22 cellular contexts compared by ENCODE assay signal in the genomic region with DNA sequence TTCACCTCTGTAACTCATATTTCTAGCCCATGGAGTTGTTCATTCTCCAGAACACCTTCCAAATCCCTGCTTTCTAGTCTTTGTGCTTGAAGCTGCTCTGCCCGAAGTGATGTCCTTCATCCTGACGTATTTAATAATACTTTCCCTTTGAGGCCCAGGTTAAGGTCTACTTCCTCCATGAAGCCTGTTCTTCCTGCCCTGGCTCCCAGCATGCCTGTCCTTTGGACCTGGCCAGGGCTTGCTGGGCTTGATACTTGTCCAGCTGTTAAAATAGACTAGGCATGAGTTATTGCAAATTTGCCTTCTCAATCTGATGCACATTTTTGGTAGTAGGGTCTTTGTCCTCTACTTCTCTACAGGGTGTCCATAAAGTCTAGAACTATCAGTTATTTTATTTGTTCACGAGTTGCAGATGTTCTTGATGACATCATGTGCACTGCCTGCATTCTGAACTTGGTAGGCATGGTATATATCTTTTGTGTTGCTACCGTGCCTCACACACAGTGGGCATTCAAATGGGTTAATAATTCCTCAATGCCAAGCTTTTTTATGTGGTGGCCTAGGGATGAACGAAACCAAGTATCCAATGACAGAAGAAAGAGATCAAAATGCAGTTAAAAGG. TPM values are rescaled to one million over a fixed set of nuclear protein-coding genes. Genes with fewer than 3 reads are reported as not detected.
DNase-seq lines count a peak whose midpoint lies in the region; ATAC-seq and TF ChIP-seq lines count a peak whose summit lies in the region.
"Had no signal": no experiment of that assay in that cellular context is flagged by ENCODE, and none has a peak within 500 bp of the region (broad histone marks: within the 10 kb centered on the region; RNA-seq: fewer than 3 reads in every experiment).

No MANE protein-coding gene starts in this region.

- 88% methylated on average over 5 of the region's 5 CpGs for WGBS in endodermal cell (ENCODE audit: insufficient coverage in 1 of 2, insufficient read length in 1 of 2), 2 experiments

- peaks cover 3 to 7% of the 10 kb centered on the region in 2 donors for H3K4me1 ChIP-seq in mucosa of rectum (ENCODE audit: control insufficient read depth in 2 of 2, insufficient read depth in 2 of 2, low read length in 2 of 2)
- H3K4me1 ChIP-seq in endodermal cell (ENCODE audit: control insufficient read depth, insufficient read depth, low read length): no peaks in the 10 kb centered on the region

- peaks cover 0 to 2% of the 10 kb centered on the region in 2 donors for H3K36me3 ChIP-seq in mucosa of rectum (ENCODE audit: control insufficient read depth in 2 of 2, insufficient read depth in 2 of 2, low read length in 2 of 2)
- H3K36me3 ChIP-seq in endodermal cell (ENCODE audit: control insufficient read depth, insufficient read depth, low read length): no peaks in the 10 kb centered on the region

- peak overlapping the region; percentile 1 to 44 for H3K27ac ChIP-seq in mucosa of rectum (ENCODE audit: low read depth in 2 of 2, low read length in 2 of 2)
- no peak overlapping the region for H3K27ac ChIP-seq in endodermal cell (ENCODE audit: low read depth, low read length)
- H3K27ac ChIP-seq: KMS-11, PC-9, RWPE1, SK-N-MC had no signal

- H3K27me3 Mint-ChIP-seq in type B pancreatic cell (peaks cover 38% of the 10 kb centered on the region), endodermal cell (ENCODE audit: insufficient read depth) (peaks cover 39% of the 10 kb centered on the region)

- peaks cover 12% of the 10 kb centered on the region for H3K4me1 Mint-ChIP-seq in type B pancreatic cell (ENCODE audit: unreplicated experiment)
- peaks cover 15% of the 10 kb centered on the region for H3K4me1 Mint-ChIP-seq in endodermal cell

- intact Hi-C loops in left colon (cut with DNase I, micrococcal nuclease): no loop called here

- DNase-seq in HT-29 (ENCODE audit: low spot score) (peak; percentile 33), left colon (peak; percentile 46 to 65), type B pancreatic cell (ENCODE audit: extremely low spot score, unreplicated experiment) (no peak), endodermal cell (no peak), NCI-H69 (lab: John Stamatoyannopoulos, UW) (no peak)
- DNase-seq: CD4-positive, CD25-positive, alpha-beta regulatory T cell; COR-L47; IMR-90; NCI-H1092 treated with DMSO at 0.1 percent for 48 hours; NCI-H1436 treated with DMSO at 0.1 percent for 48 hours; NCI-H1930; NCI-H510A; NCI-H748 treated with DMSO at 0.1 percent for 48 hours; PC-9; SHP77 treated with DMSO at 0.1 percent for 48 hours had no signal

- TF ChIP-seq CTCF in type B pancreatic cell (conservative IDR thresholded peaks at IDR 0.05) (no peak), endodermal cell (conservative IDR thresholded peaks at IDR 0.05) (no peak)

- peak overlapping the region in 1 of 2 donors; percentile 27 for H3K9ac ChIP-seq in mucosa of rectum (ENCODE audit: low read depth in 1 of 2, low read length in 2 of 2)
- no peak overlapping the region for H3K9ac ChIP-seq in endodermal cell (ENCODE audit: extremely low read depth, low read length, poor library complexity, severe bottlenecking)
- H3K9ac ChIP-seq: KMS-11 had no signal

- H3K4me3 Mint-ChIP-seq in type B pancreatic cell: peak overlapping the region; percentile 3
- no peak overlapping the region for H3K4me3 Mint-ChIP-seq in endodermal cell

- ATAC-seq in left colon (peak; percentile 50), HG03039 (IDR thresholded peaks at IDR 0.05; ENCODE audit: unreplicated experiment) (no peak)
- ATAC-seq: HCT116 had no signal

- H3K4me3 ChIP-seq in mucosa of rectum (ENCODE audit: low read length in 2 of 2) (no peak overlapping the region), endodermal cell (ENCODE audit: low read length) (no peak overlapping the region)
- H3K4me3 ChIP-seq: PC-9, SK-N-MC had no signal

- H3K9me3 ChIP-seq in mucosa of rectum (ENCODE audit: control insufficient read depth in 2 of 2, low read length in 2 of 2): no peaks in the 10 kb centered on the region
- H3K9me3 ChIP-seq in endodermal cell (ENCODE audit: control insufficient read depth, low read length): no peaks in the 10 kb centered on the region

- H3K9me3 Mint-ChIP-seq in type B pancreatic cell (no peaks in the 10 kb centered on the region), endodermal cell (no peaks in the 10 kb centered on the region)

- no peaks in the 10 kb centered on the region for H3K27me3 ChIP-seq in mucosa of rectum (ENCODE audit: control insufficient read depth in 2 of 2, insufficient read depth in 2 of 2, low read length in 2 of 2)
- H3K27me3 ChIP-seq in endodermal cell (ENCODE audit: control insufficient read depth, insufficient read depth, low read length, poor library complexity, severe bottlenecking): peaks cover 50% of the 10 kb centered on the region

- H3K27ac Mint-ChIP-seq in type B pancreatic cell (no peak overlapping the region), endodermal cell (no peak overlapping the region)
- H3K27ac Mint-ChIP-seq: CD4-positive, CD25-positive, alpha-beta regulatory T cell had no signal

- peaks cover 5% of the 10 kb centered on the region for H3K36me3 Mint-ChIP-seq in type B pancreatic cell
- H3K36me3 Mint-ChIP-seq in endodermal cell (ENCODE audit: low read depth): no peaks in the 10 kb centered on the region

RNA-seq across cellular contexts. Expression of a gene that starts 3.1 kb away (rescaled TPM):
- 42.1 and 44.6 TPM in 2 replicates for total RNA-seq in HT-29 (2014; rRNA removed; shearing (Covaris generic))
- total RNA-seq in left colon (10 to 100 TPM; 72.6 to 82.7 TPM), type B pancreatic cell (ENCODE audit: low replicate concordance) (17.8 and 45.4 TPM in 2 replicates), endodermal cell (10 to 100 TPM; 42.4 to 48.7 TPM)
- 8.0 TPM for polyA plus RNA-seq in endodermal cell (2013, experiment 1 of 2)
- polyA plus RNA-seq in endodermal cell (2013, experiment 2 of 2): 6.7 TPM
- total RNA-seq: G401 had no signal

Comparison
In these comparisons a context has a peak if more than half of its experiments do, and no peak if none do; other contexts are left out.
1. DNase-seq: peak in HT-29 (single experiment) and left colon (2 of 2); none in type B pancreatic cell (single experiment), endodermal cell (single experiment) and NCI-H69 (single experiment).